ENCODE assay signal across 22 cellular contexts in the genomic region with DNA sequence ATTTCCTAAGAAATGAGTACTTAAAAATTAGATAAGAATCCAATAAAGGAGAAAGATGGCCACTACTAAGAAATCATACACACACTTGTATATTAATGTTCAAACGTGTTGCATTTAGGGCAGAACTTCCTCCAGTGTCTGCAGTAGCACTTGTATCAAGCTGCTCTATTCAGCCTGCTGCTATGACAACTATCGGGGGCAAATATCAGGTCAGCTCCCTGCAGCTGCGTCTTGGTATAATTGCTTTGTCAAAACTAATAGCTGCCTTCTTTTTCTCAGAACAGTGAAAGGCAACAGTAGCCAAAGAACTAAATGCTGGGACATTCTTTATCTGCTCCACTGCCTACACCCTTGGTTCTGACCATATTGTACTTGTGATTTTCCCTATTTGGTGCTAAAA.
DNase-seq lines count a peak whose midpoint lies in the region; ATAC-seq and TF ChIP-seq lines count a peak whose summit lies in the region.
"Had no signal": no experiment of that assay in that cellular context is flagged by ENCODE, and none has a peak within 500 bp of the region (broad histone marks: within the 10 kb centered on the region; RNA-seq: fewer than 3 reads in every experiment).

No MANE protein-coding gene starts in this region.

- BruUV-seq in Caco-2 (replicated peaks; lab: Mats Ljungman, UMichigan) = no TSS peak

- H3K36me3 Mint-ChIP-seq in Caco-2 (ENCODE audit: insufficient read depth, unreplicated experiment) = no peaks in the 10 kb centered on the region
- H3K36me3 Mint-ChIP-seq: activated naive CD4-positive, alpha-beta T cell treated with anti-CD3 and anti-CD28 coated beads, Interleukin-2, amount 50 U/mL, for 72 hours; neural progenitor cell had no signal

- CTCF ChIA-PET in Caco-2 (lab: Charles Lee) = no interaction called here

- TF ChIP-seq CTCF in BE2C (IDR thresholded peaks at IDR 0.05; ENCODE audit: low read depth, low read length) (no peak), Caco-2 (IDR thresholded peaks at IDR 0.05; ENCODE audit: insufficient read depth in 1 of 2, low read depth in 1 of 2, low read length in 1 of 2, severe bottlenecking in 1 of 2, unreplicated experiment in 1 of 2) (no peak)

- H3K4me3 Mint-ChIP-seq in Caco-2 (ENCODE audit: unreplicated experiment) = no peak overlapping the region
- H3K4me3 Mint-ChIP-seq: neural progenitor cell had no signal

- no peaks in the 10 kb centered on the region for H3K4me1 Mint-ChIP-seq in Caco-2 (ENCODE audit: low read depth, unreplicated experiment)

- no peaks in the 10 kb centered on the region for H3K27me3 Mint-ChIP-seq in Caco-2 (ENCODE audit: insufficient read depth, unreplicated experiment)

- no peak for ATAC-seq in HG03469 (IDR thresholded peaks at IDR 0.05; ENCODE audit: unreplicated experiment)
- ATAC-seq: A549; activated naive CD4-positive, alpha-beta T cell treated with anti-CD3 and anti-CD28 coated beads, Interleukin-2, amount 50 U/mL, for 72 hours; esophagus mucosa; Panc1; upper lobe of right lung had no signal

- intact Hi-C loops in Caco-2 (cut with micrococcal nuclease; ENCODE audit: unreplicated experiment) = no loop called here

- no peaks in the 10 kb centered on the region for H3K27me3 ChIP-seq in BE2C
- H3K27me3 ChIP-seq in Caco-2 (replicated peaks; ENCODE audit: control insufficient read depth, insufficient read depth, low read length) = no peaks in the 10 kb centered on the region
- H3K27me3 ChIP-seq: BLaER1 treated with 17β-estradiol and CSF1 and Interleukin-3, amounts not matched to agents 10 nM and 100 nM; neural progenitor cell; upper lobe of right lung had no signal

- no peaks in the 10 kb centered on the region for H3K9me3 ChIP-seq in BE2C
- H3K9me3 ChIP-seq in Caco-2 = no peaks in the 10 kb centered on the region
- H3K9me3 ChIP-seq: A549; BLaER1 treated with 17β-estradiol and CSF1 and Interleukin-3, amounts not matched to agents 10 nM and 100 nM; left ventricle myocardium inferior; upper lobe of right lung had no signal

- H3K36me3 ChIP-seq in BE2C (no peaks in the 10 kb centered on the region), Caco-2 (ENCODE audit: control insufficient read depth, insufficient read depth, low read length) (no peaks in the 10 kb centered on the region)
- H3K36me3 ChIP-seq: BLaER1 treated with 17β-estradiol and CSF1 and Interleukin-3, amounts not matched to agents 10 nM and 100 nM; left ventricle myocardium inferior; neural progenitor cell; upper lobe of right lung had no signal

- H3K4me1 ChIP-seq in BE2C (peaks cover 4% of the 10 kb centered on the region), Caco-2 (no peaks in the 10 kb centered on the region)
- H3K4me1 ChIP-seq: A549, left ventricle myocardium inferior, neural progenitor cell, upper lobe of right lung had no signal

- POLR2A ChIA-PET in Caco-2 (lab: Charles Lee) = no interaction called here

- DNase-seq in BE2C (peak; percentile 68), NCI-H128 (lab: John Stamatoyannopoulos, UW; ENCODE audit: unreplicated experiment) (peak; percentile 55), NCI-H2196 treated with DMSO at 0.1 percent for 48 hours (lab: John Stamatoyannopoulos, UW; ENCODE audit: unreplicated experiment) (peak; percentile 19), SHP77 treated with DMSO at 0.1 percent for 48 hours (lab: John Stamatoyannopoulos, UW) (peak; percentile 70), Caco-2 (no peak)
- DNase-seq in stimulated activated CD4-positive, alpha-beta T cell treated with anti-CD3 and anti-CD28 coated beads, Interleukin-15, amount 100 ng/mL, for 24 hours = no peak
- DNase-seq in activated CD4-positive, alpha-beta T cell treated with anti-CD3 and anti-CD28 coated beads for 48 hours = no peak
- DNase-seq: activated CD4-positive, CD25-positive, alpha-beta regulatory T cell treated with anti-CD3 and anti-CD28 coated beads, Interleukin-2, amount 50 U/mL, for 72 hours; cerebellar nuclear complex; DMS79 treated with DMSO at 0.1 percent for 48 hours; left ventricle myocardium inferior; NCI-H526; stimulated activated CD4-positive, alpha-beta T cell treated with anti-CD3 and anti-CD28 coated beads, Interleukin-4, amount 100 ng/mL, for 24 hours; upper lobe of right lung had no signal

- H3K9me3 Mint-ChIP-seq in Caco-2 (ENCODE audit: unreplicated experiment) = no peaks in the 10 kb centered on the region
- H3K9me3 Mint-ChIP-seq: neural progenitor cell had no signal

- H3K27ac Mint-ChIP-seq in Caco-2 (ENCODE audit: unreplicated experiment) = no peak overlapping the region
- H3K27ac Mint-ChIP-seq: activated naive CD4-positive, alpha-beta T cell treated with anti-CD3 and anti-CD28 coated beads, Interleukin-2, amount 50 U/mL, for 72 hours; neural progenitor cell had no signal

- peak overlapping the region; percentile 44 for H3K4me3 ChIP-seq in BE2C (ENCODE audit: low read depth, low read length)
- no peak overlapping the region for H3K4me3 ChIP-seq in Caco-2 (ENCODE audit: low read depth, low read length)
- H3K4me3 ChIP-seq: A549; BLaER1 treated with 17β-estradiol and CSF1 and Interleukin-3, amounts not matched to agents 10 nM and 100 nM; left ventricle myocardium inferior; neural progenitor cell; smooth muscle cell; upper lobe of right lung had no signal

Comparison
In these comparisons a context has a peak if more than half of its experiments do, and no peak if none do; other contexts are left out.
1. DNase-seq: peak in BE2C (single experiment), NCI-H128 (single experiment), NCI-H2196 treated with DMSO at 0.1 percent for 48 hours (single experiment) and SHP77 treated with DMSO at 0.1 percent for 48 hours (single experiment); none in stimulated activated CD4-positive, alpha-beta T cell treated with anti-CD3 and anti-CD28 coated beads, Interleukin-15, amount 100 ng/mL, for 24 hours (single experiment), activated CD4-positive, alpha-beta T cell treated with anti-CD3 and anti-CD28 coated beads for 48 hours (single experiment) and Caco-2 (0 of 2).